Comparison of ENCODE assay signal across 21 cellular contexts in genomic region chr1:201782353-201782752, GRCh38. TPM values are rescaled to one million over a fixed set of nuclear protein-coding genes. Genes with fewer than 3 reads are reported as not detected.
DNase-seq lines count a peak whose midpoint lies in the region; ATAC-seq and TF ChIP-seq lines count a peak whose summit lies in the region.
"Had no signal": no experiment of that assay in that cellular context is flagged by ENCODE, and none has a peak within 500 bp of the region (broad histone marks: within the 10 kb centered on the region; RNA-seq: fewer than 3 reads in every experiment).

No MANE protein-coding gene starts in this region.

- dilution Hi-C loops in IMR-90 (cut with HindIII; ENCODE audit: low sequenced_read_pairs, unreplicated experiment): no loop called here

- WGBS in IMR-90 (ENCODE audit: extremely low coverage in 2 of 2, insufficient read length in 1 of 2), 2 experiments: 93% methylated on average over 3 of the region's 12 CpGs; no CpG with 5 or more reads in 1 of the 2 experiments
- no CpG with 5 or more reads among the region's 12 CpGs for WGBS in H9 (ENCODE audit: extremely low coverage, insufficient read length, low lambda C conversion rate)

- H3K9me3 ChIP-seq in cardiac muscle cell (ENCODE audit: low read depth): no peaks in the 10 kb centered on the region
- H3K9me3 ChIP-seq in IMR-90 (ENCODE audit: control insufficient read depth, insufficient read depth, low read length): no peaks in the 10 kb centered on the region
- no peaks in the 10 kb centered on the region for H3K9me3 ChIP-seq in thoracic aorta
- H3K9me3 ChIP-seq in H9 (ENCODE audit: control insufficient read depth, low read depth, low read length): no peaks in the 10 kb centered on the region

- no peak for TF ChIP-seq RAD21 in IMR-90 (IDR thresholded peaks at IDR 0.05; ENCODE audit: low read length)

- H2BK12ac ChIP-seq in H9 (ENCODE audit: insufficient read length, low read depth, low read length): no peak overlapping the region

- peaks cover 10% of the 10 kb centered on the region; the same call in 1 of the 2 replicates for H3K9me1 ChIP-seq in IMR-90 (ENCODE audit: insufficient read depth, low read length)

- H3K4me1 ChIP-seq in cardiac muscle cell (ENCODE audit: low read depth): peaks cover 19% of the 10 kb centered on the region
- H3K4me1 ChIP-seq in IMR-90 (ENCODE audit: control insufficient read depth, insufficient read depth, low read length): peaks cover 9% of the 10 kb centered on the region
- peaks cover 37 to 100% of the 10 kb centered on the region in 2 donors for H3K4me1 ChIP-seq in thoracic aorta (ENCODE audit: control insufficient read depth in 1 of 2, low read depth in 2 of 2)
- no peaks in the 10 kb centered on the region for H3K4me1 ChIP-seq in H9 (ENCODE audit: insufficient read depth, low read length)

- H3K4ac ChIP-seq in IMR-90 (ENCODE audit: low read depth, low read length): no peak overlapping the region
- H3K4ac ChIP-seq in H9 (ENCODE audit: low read depth, low read length): no peak overlapping the region

- ATAC-seq in left cardiac atrium (no peak), IMR-90 (ENCODE audit: low read depth) (no peak), thoracic aorta (ENCODE audit: insufficient number of reproducible peaks, low FRiP score, low read depth) (no peak)

- H4K5ac ChIP-seq in IMR-90 (ENCODE audit: low read depth, low read length): no peak overlapping the region
- H4K5ac ChIP-seq in H9 (ENCODE audit: insufficient read length, low read depth, low read length): no peak overlapping the region

- no peak overlapping the region for H2BK120ac ChIP-seq in IMR-90 (ENCODE audit: low read depth, low read length)
- no peak overlapping the region for H2BK120ac ChIP-seq in H9 (ENCODE audit: low read depth, low read length, poor library complexity, severe bottlenecking)

- TF ChIP-seq CTCF in cardiac muscle cell (IDR thresholded peaks at IDR 0.05; ENCODE audit: low read depth, low read length): no peak
- no peak for TF ChIP-seq CTCF in IMR-90 (conservative IDR thresholded peaks at IDR 0.05; ENCODE audit: low read depth, low read length)
- no peak for TF ChIP-seq CTCF in dorsolateral prefrontal cortex (IDR thresholded peaks at IDR 0.05 in 54 of 56, conservative IDR thresholded peaks at IDR 0.05 in 2 of 56; ENCODE audit: low read depth in 1 of 56, partially characterized antibody in 56 of 56)
- TF ChIP-seq CTCF in thoracic aorta (IDR thresholded peaks at IDR 0.05): no peak
- TF ChIP-seq CTCF in H9 (conservative IDR thresholded peaks at IDR 0.05): no peak

- H4K8ac ChIP-seq in IMR-90 (ENCODE audit: low read depth in 2 of 2, low read length in 2 of 2): no peak overlapping the region
- H4K8ac ChIP-seq in H9 (replicated peaks; ENCODE audit: insufficient read length, low read depth, low read length): no peak overlapping the region

- H3K27me3 ChIP-seq in cardiac muscle cell: no peaks in the 10 kb centered on the region
- no peaks in the 10 kb centered on the region for H3K27me3 ChIP-seq in IMR-90 (ENCODE audit: control insufficient read depth, insufficient read depth, low read length)
- no peaks in the 10 kb centered on the region for H3K27me3 ChIP-seq in dorsolateral prefrontal cortex
- H3K27me3 ChIP-seq in thoracic aorta (replicated peaks; ENCODE audit: insufficient read depth): no peaks in the 10 kb centered on the region
- no peaks in the 10 kb centered on the region for H3K27me3 ChIP-seq in H9 (ENCODE audit: insufficient read depth, low read length)

- intact Hi-C loops in left cardiac atrium (cut with DNase I): no loop called here
- intact Hi-C loops in IMR-90 (cut with micrococcal nuclease): no loop called here
- intact Hi-C loops in dorsolateral prefrontal cortex (cut with DNase I): no loop called here

- H3T11ph ChIP-seq in H9 (ENCODE audit: low read length): no peak overlapping the region

- CTCF ChIA-PET in IMR-90 (lab: Yijun Ruan, JAX): no interaction called here

- no peak overlapping the region for H2AK9ac ChIP-seq in IMR-90 (replicated peaks; ENCODE audit: low read depth, low read length, poor library complexity)

- H3K9ac ChIP-seq in IMR-90 (ENCODE audit: low read depth, low read length): no peak overlapping the region
- H3K9ac ChIP-seq in H9 (ENCODE audit: extremely low read depth, insufficient read length, low read length): no peak overlapping the region

- H3K27ac ChIP-seq in cardiac muscle cell (peak overlapping the region; percentile 78), IMR-90 (ENCODE audit: insufficient read depth, low read length) (no peak overlapping the region), dorsolateral prefrontal cortex (peak overlapping the region in 42 of 59 donors; percentile 2 to 99 (median 50)), thoracic aorta (peak overlapping the region; percentile 72 to 88), H9 (ENCODE audit: insufficient read length, low read depth, low read length) (no peak overlapping the region)
- H3K27ac ChIP-seq: HL-60, SK-N-MC had no signal

- H3K4me2 ChIP-seq in IMR-90 (ENCODE audit: low read depth, low read length) (no peak overlapping the region), H9 (ENCODE audit: insufficient read depth, insufficient read length, low read length) (no peak overlapping the region)

- peaks cover 8 to 9% of the 10 kb centered on the region in 2 experiments; a peak in 2 of 4 replicates for H3K4me1 Mint-ChIP-seq in H9
- H3K4me1 Mint-ChIP-seq: CD4-positive, alpha-beta memory T cell had no signal

- no peak overlapping the region for H3K27ac Mint-ChIP-seq in H9
- H3K27ac Mint-ChIP-seq: CD4-positive, alpha-beta memory T cell had no signal

- H3K4me3 Mint-ChIP-seq in H9: no peak overlapping the region
- H3K4me3 Mint-ChIP-seq: CD4-positive, alpha-beta memory T cell had no signal

- no peak for DNase-seq in cardiac muscle cell (ENCODE audit: low read depth in 1 of 2, low spot score in 1 of 2)
- no peak for DNase-seq in left cardiac atrium
- no peak for DNase-seq in IMR-90
- DNase-seq in dorsolateral prefrontal cortex: no peak
- DNase-seq in thoracic aorta (ENCODE audit: low spot score): no peak
- DNase-seq in H9: no peak
- DNase-seq in NCI-H2227 (lab: John Stamatoyannopoulos, UW; ENCODE audit: unreplicated experiment): no peak
- no peak for DNase-seq in KG1 (lab: John Stamatoyannopoulos, UW)
- DNase-seq: C1 segment of cervical spinal cord; CD4-positive, alpha-beta memory T cell; DMS 273 treated with DMSO at 0.1 percent for 48 hours; DMS79 treated with DMSO at 0.1 percent for 48 hours; GF-D8; KBM-7; MM.1S; NCI-H2029; NCI-H446 treated with DMSO at 0.1 percent for 48 hours; RPMI8226; SIG-M5 had no signal

- peaks cover 42 to 69% (median 59%) of the 10 kb centered on the region in 3 experiments for H3K36me3 Mint-ChIP-seq in H9 (ENCODE audit: insufficient read depth in 1 of 3, low read depth in 3 of 3)

- BruUV-seq in IMR-90 (replicated peaks; lab: Mats Ljungman, UMichigan): TSS peak; percentile 83

- H3K18ac ChIP-seq in IMR-90 (ENCODE audit: low read depth, low read length): no peak overlapping the region
- H3K18ac ChIP-seq in H9 (ENCODE audit: insufficient read length, low read depth, low read length): no peak overlapping the region

- H2AK5ac ChIP-seq in IMR-90 (ENCODE audit: low read depth, low read length): no peak overlapping the region
- H2AK5ac ChIP-seq in H9 (ENCODE audit: insufficient read length, low read length): no peak overlapping the region

- peaks cover 32 to 70% of the 10 kb centered on the region in 2 experiments for H3K79me1 ChIP-seq in IMR-90 (ENCODE audit: low read depth in 1 of 2, low read length in 2 of 2)
- H3K79me1 ChIP-seq in H9 (ENCODE audit: insufficient read depth, low read depth, low read length, poor library complexity, severe bottlenecking): no peaks in the 10 kb centered on the region

- H3K14ac ChIP-seq in IMR-90 (replicated peaks; ENCODE audit: low read depth, low read length) (no peak overlapping the region), H9 (ENCODE audit: insufficient read depth, low read length) (no peak overlapping the region)

- H3K79me2 ChIP-seq in H9 (ENCODE audit: insufficient read depth, low read length): no peaks in the 10 kb centered on the region

- POLR2A ChIA-PET in IMR-90 (lab: Charles Lee; ENCODE audit: unreplicated experiment): no interaction called here

- H3K27me3 Mint-ChIP-seq in H9 (ENCODE audit: low read depth): no peaks in the 10 kb centered on the region; the same call in 1 of the 2 replicates
- H3K27me3 Mint-ChIP-seq: CD4-positive, alpha-beta memory T cell had no signal

- peaks cover 12% of the 10 kb centered on the region; the same call in 1 of the 2 replicates for H4K20me1 ChIP-seq in IMR-90 (ENCODE audit: insufficient read depth, low read length)
- no peaks in the 10 kb centered on the region for H4K20me1 ChIP-seq in H9 (ENCODE audit: control insufficient read depth, insufficient read depth, insufficient read length)

- no peak overlapping the region for H2BK5ac ChIP-seq in IMR-90 (ENCODE audit: low read depth, low read length, poor library complexity, severe bottlenecking)
- no peak overlapping the region for H2BK5ac ChIP-seq in H9 (ENCODE audit: insufficient read length, low read length)

- H3K23ac ChIP-seq in IMR-90 (ENCODE audit: low read depth, low read length): no peak overlapping the region
- H3K23ac ChIP-seq in H9 (ENCODE audit: insufficient read length, low read depth, low read length): no peak overlapping the region

- H4K91ac ChIP-seq in IMR-90 (ENCODE audit: insufficient read depth, low read depth, low read length) (no peak overlapping the region), H9 (ENCODE audit: insufficient read length, low read depth, low read length) (no peak overlapping the region)

- in situ Hi-C loops in IMR-90 (cut with MboI; ENCODE audit: low sequenced_read_pairs): no loop called here

- H2BK15ac ChIP-seq in IMR-90 (ENCODE audit: low read depth, low read length) (no peak overlapping the region), H9 (ENCODE audit: low read depth, low read length) (no peak overlapping the region)

- TF ChIP-seq POLR2A in IMR-90 (IDR thresholded peaks at IDR 0.05; ENCODE audit: low read depth, low read length): no peak

- peaks cover 0 to 6% of the 10 kb centered on the region in 2 experiments; a peak in 1 of 5 replicates for H3K9me3 Mint-ChIP-seq in H9
- H3K9me3 Mint-ChIP-seq: CD4-positive, alpha-beta memory T cell had no signal

- H3K56ac ChIP-seq in IMR-90 (ENCODE audit: extremely low read depth, insufficient read depth, low read length) (no peak overlapping the region), H9 (ENCODE audit: insufficient read length, low read depth, low read length) (no peak overlapping the region)

- H3K36me3 ChIP-seq in cardiac muscle cell (peaks cover 71% of the 10 kb centered on the region), IMR-90 (ENCODE audit: control insufficient read depth, insufficient read depth, low read length) (peaks cover 49% of the 10 kb centered on the region), thoracic aorta (peaks cover 53% of the 10 kb centered on the region)

- H3K23me2 ChIP-seq in H9 (ENCODE audit: insufficient read length, low read depth, low read length, poor library complexity, severe bottlenecking): no peaks in the 10 kb centered on the region

- H2AFZ ChIP-seq in IMR-90 (replicated peaks; ENCODE audit: low read length, poor library complexity) (no peak overlapping the region), H9 (ENCODE audit: low read length) (no peak overlapping the region)

- H2BK20ac ChIP-seq in IMR-90 (ENCODE audit: low read depth, low read length): no peak overlapping the region
- no peak overlapping the region for H2BK20ac ChIP-seq in H9 (ENCODE audit: low read depth, low read length, poor library complexity, severe bottlenecking)

- no peak overlapping the region for H3K4me3 ChIP-seq in cardiac muscle cell
- H3K4me3 ChIP-seq in IMR-90 (ENCODE audit: insufficient read depth, low read depth, low read length): no peak overlapping the region
- no peak overlapping the region for H3K4me3 ChIP-seq in dorsolateral prefrontal cortex
- H3K4me3 ChIP-seq in thoracic aorta: no peak overlapping the region
- H3K4me3 ChIP-seq: SK-N-MC had no signal

RNA-seq across cellular contexts. Expression of gene IPO9, which starts 46.6 kb away (rescaled TPM):
- total RNA-seq in cardiac muscle cell (34.7 and 36.9 TPM in 2 replicates), left cardiac atrium (10 to 100 TPM; 25.8 to 26.6 TPM), IMR-90 (2012; rRNA removed) (13.9 and 14.0 TPM in 2 replicates), dorsolateral prefrontal cortex (10 to 100 TPM; 39.9 to 70.3 (median 56.0) TPM), thoracic aorta (10 to 100 TPM; 21.4 to 32.6 TPM), H9 (2021) (104 TPM in 2 replicates)
- polyA plus RNA-seq in cardiac muscle cell (61.7 and 82.1 TPM in 2 replicates), IMR-90 (2012; rRNA removed) (23.4 and 29.6 TPM in 2 replicates)
- polyA plus RNA-seq in IMR-90 (2012; cell fraction: cytosol; rRNA removed): 10.4 and 14.0 TPM in 2 replicates
- 18.1 and 35.9 TPM in 2 replicates for polyA plus RNA-seq in IMR-90 (2012; cell fraction: nucleus; rRNA removed; ENCODE audit: low replicate concordance)

Comparison
In these comparisons a context has a peak if more than half of its experiments do, and no peak if none do; other contexts are left out.
1. H3K27ac ChIP-seq: peak in cardiac muscle cell (single experiment), dorsolateral prefrontal cortex (42 of 59) and thoracic aorta (2 of 2); none in IMR-90 (single experiment) and H9 (single experiment).